Comparison of ENCODE assay signal across 1 cellular context in genomic region chr2:189204322-189204941, GRCh38.
TF ChIP-seq lines count a peak whose summit lies in the region.

No MANE protein-coding gene starts in this region.

TF ChIP-seq in GM12878, 131 proteins besides CTCF, POLR2A, EP300 and RAD21 (continued from another document):
- TF ChIP-seq, protein P1, sequence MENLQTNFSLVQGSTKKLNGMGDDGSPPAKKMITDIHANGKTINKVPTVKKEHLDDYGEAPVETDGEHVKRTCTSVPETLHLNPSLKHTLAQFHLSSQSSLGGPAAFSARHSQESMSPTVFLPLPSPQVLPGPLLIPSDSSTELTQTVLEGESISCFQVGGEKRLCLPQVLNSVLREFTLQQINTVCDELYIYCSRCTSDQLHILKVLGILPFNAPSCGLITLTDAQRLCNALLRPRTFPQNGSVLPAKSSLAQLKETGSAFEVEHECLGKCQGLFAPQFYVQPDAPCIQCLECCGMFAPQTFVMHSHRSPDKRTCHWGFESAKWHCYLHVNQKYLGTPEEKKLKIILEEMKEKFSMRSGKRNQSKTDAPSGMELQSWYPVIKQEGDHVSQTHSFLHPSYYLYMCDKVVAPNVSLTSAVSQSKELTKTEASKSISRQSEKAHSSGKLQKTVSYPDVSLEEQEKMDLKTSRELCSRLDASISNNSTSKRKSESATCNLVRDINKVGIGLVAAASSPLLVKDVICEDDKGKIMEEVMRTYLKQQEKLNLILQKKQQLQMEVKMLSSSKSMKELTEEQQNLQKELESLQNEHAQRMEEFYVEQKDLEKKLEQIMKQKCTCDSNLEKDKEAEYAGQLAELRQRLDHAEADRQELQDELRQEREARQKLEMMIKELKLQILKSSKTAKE (IDR thresholded peaks at IDR 0.05; ENCODE audit: low read depth, poor library complexity, severe bottlenecking), result no peak
- TF ChIP-seq IRF4 (IDR thresholded peaks at IDR 0.05; ENCODE audit: low read depth, low read length) (no peak), EED (IDR thresholded peaks at IDR 0.05; ENCODE audit: low read depth) (no peak), TAF1 (IDR thresholded peaks at IDR 0.05; ENCODE audit: borderline replicate concordance, low read depth, low read length) (no peak), KDM1A (IDR thresholded peaks at IDR 0.05; ENCODE audit: borderline replicate concordance) (no peak), HSF1 (IDR thresholded peaks at IDR 0.05; ENCODE audit: low read depth, low read length) (no peak)
